In the genomic region with DNA sequence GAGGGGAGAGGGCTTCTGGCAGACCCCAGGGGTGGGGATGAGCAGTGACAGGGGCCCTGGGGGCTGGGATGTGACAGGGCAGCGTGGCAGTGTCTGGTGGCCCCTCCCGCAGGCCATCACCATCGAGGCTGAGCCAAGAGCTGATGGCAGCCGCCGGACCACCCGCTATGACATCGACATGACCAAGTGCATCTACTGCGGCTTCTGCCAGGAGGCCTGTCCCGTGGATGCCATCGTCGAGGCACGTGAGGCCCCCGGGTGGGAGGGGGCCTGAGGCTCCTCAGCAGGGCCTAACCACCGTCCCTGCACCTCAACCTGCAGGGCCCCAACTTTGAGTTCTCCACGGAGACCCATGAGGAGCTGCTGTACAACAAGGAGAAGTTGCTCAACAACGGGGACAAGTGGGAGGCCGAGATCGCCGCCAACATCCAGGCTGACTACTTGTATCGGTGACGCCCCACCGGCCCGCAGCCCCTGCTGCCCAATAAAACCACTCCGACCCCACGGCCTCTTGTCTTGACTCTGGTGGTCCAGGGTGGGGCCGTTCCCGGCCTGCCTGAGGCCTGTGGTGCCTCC, we compare ENCODE assay signal across 14 cellular contexts. TPM values are rescaled to one million over a fixed set of nuclear protein-coding genes. Genes with fewer than 3 reads are reported as not detected.
DNase-seq lines count a peak whose midpoint lies in the region; ATAC-seq and TF ChIP-seq lines count a peak whose summit lies in the region.
"Had no signal": no experiment of that assay in that cellular context is flagged by ENCODE, and none has a peak within 500 bp of the region (broad histone marks: within the 10 kb centered on the region; RNA-seq: fewer than 3 reads in every experiment).

No MANE protein-coding gene starts in this region.

- peak overlapping the region; percentile 34 to 92 for H3K27ac ChIP-seq in coronary artery
- H3K27ac ChIP-seq in vagina, result peak overlapping the region; percentile 96

- TF ChIP-seq POLR2A in vagina (IDR thresholded peaks at IDR 0.05), result no peak

- no peaks in the 10 kb centered on the region for H3K27me3 Mint-ChIP-seq in stimulated activated naive CD8-positive, alpha-beta T cell treated with anti-CD3 and anti-CD28 coated beads, Interleukin-15, Interleukin-2, amounts not matched to agents 100 ng/mL and 50 ng/mL, for 24 hours
- no peaks in the 10 kb centered on the region for H3K27me3 Mint-ChIP-seq in stimulated activated naive CD8-positive, alpha-beta T cell treated with anti-CD3 and anti-CD28 coated beads, Interleukin-15, amount 100 ng/mL, for 72 hours
- H3K27me3 Mint-ChIP-seq in natural killer cell treated with Interleukin-12 subunit alpha and Interleukin-12 subunit beta and Interleukin-15 and Interleukin-18, amount 100 ng/mL, for 72 hours, result no peaks in the 10 kb centered on the region

- TF ChIP-seq CTCF in coronary artery (IDR thresholded peaks at IDR 0.05), result no peak
- no peak for TF ChIP-seq CTCF in vagina (IDR thresholded peaks at IDR 0.05)

- H3K36me3 Mint-ChIP-seq in stimulated activated naive CD8-positive, alpha-beta T cell treated with anti-CD3 and anti-CD28 coated beads, Interleukin-15, Interleukin-2, amounts not matched to agents 100 ng/mL and 50 ng/mL, for 24 hours (ENCODE audit: low read depth), result peaks cover 4% of the 10 kb centered on the region
- no peaks in the 10 kb centered on the region for H3K36me3 Mint-ChIP-seq in natural killer cell treated with Interleukin-12 subunit alpha and Interleukin-12 subunit beta and Interleukin-15 and Interleukin-18, amount 100 ng/mL, for 72 hours

- no peak for DNase-seq in stimulated activated naive CD8-positive, alpha-beta T cell treated with anti-CD3 and anti-CD28 coated beads, Interleukin-15, amount 100 ng/mL, for 72 hours
- DNase-seq in coronary artery (ENCODE audit: low spot score) (no peak), vagina (ENCODE audit: extremely low spot score in 2 of 2) (no peak), left colon (no peak)
- no peak for DNase-seq in natural killer cell treated with Interleukin-12 subunit alpha and Interleukin-12 subunit beta and Interleukin-15 and Interleukin-18, amount 100 ng/mL, for 72 hours (ENCODE audit: low spot score)
- DNase-seq in activated CD4-positive, CD25-positive, alpha-beta regulatory T cell treated with anti-CD3 and anti-CD28 coated beads, Interleukin-2, amount 50 U/mL, for 72 hours, result no peak
- DNase-seq: Caco-2, IMR-90, NCI-H510A treated with DMSO at 0.1 percent for 48 hours, occipital lobe had no signal

- H3K4me1 ChIP-seq in vagina, result peaks cover 57% of the 10 kb centered on the region

- intact Hi-C loops in vagina (cut with DNase I), result no loop called here
- intact Hi-C loops in left colon (cut with DNase I, micrococcal nuclease), result no loop called here

- no peak overlapping the region for H3K4me3 Mint-ChIP-seq in stimulated activated naive CD8-positive, alpha-beta T cell treated with anti-CD3 and anti-CD28 coated beads, Interleukin-15, Interleukin-2, amounts not matched to agents 100 ng/mL and 50 ng/mL, for 24 hours
- no peak overlapping the region for H3K4me3 Mint-ChIP-seq in stimulated activated naive CD8-positive, alpha-beta T cell treated with anti-CD3 and anti-CD28 coated beads, Interleukin-15, amount 100 ng/mL, for 72 hours
- peak overlapping the region; percentile 83 for H3K4me3 Mint-ChIP-seq in natural killer cell treated with Interleukin-12 subunit alpha and Interleukin-12 subunit beta and Interleukin-15 and Interleukin-18, amount 100 ng/mL, for 72 hours
- H3K4me3 Mint-ChIP-seq: T-helper 1 cell treated with Interleukin-12 subunit alpha and Interleukin-12 subunit beta and Interleukin-4 antibody, amounts not matched to agents 30 μg/mL and 1 μg/mL, for 36 hours had no signal

- no peak for ATAC-seq in stimulated activated naive CD8-positive, alpha-beta T cell treated with anti-CD3 and anti-CD28 coated beads, Interleukin-15, amount 100 ng/mL, for 72 hours
- no peak for ATAC-seq in natural killer cell treated with Interleukin-12 subunit alpha and Interleukin-12 subunit beta and Interleukin-15 and Interleukin-18, amount 100 ng/mL, for 72 hours
- ATAC-seq in left colon, result no peak
- ATAC-seq in GM19324 (IDR thresholded peaks at IDR 0.05; ENCODE audit: low FRiP score, unreplicated experiment), result no peak

- H3K4me1 Mint-ChIP-seq in stimulated activated naive CD8-positive, alpha-beta T cell treated with anti-CD3 and anti-CD28 coated beads, Interleukin-15, Interleukin-2, amounts not matched to agents 100 ng/mL and 50 ng/mL, for 24 hours (ENCODE audit: low read depth), result peaks cover 19% of the 10 kb centered on the region
- H3K4me1 Mint-ChIP-seq in stimulated activated naive CD8-positive, alpha-beta T cell treated with anti-CD3 and anti-CD28 coated beads, Interleukin-15, amount 100 ng/mL, for 72 hours, result peaks cover 60% of the 10 kb centered on the region
- H3K4me1 Mint-ChIP-seq in natural killer cell treated with Interleukin-12 subunit alpha and Interleukin-12 subunit beta and Interleukin-15 and Interleukin-18, amount 100 ng/mL, for 72 hours (ENCODE audit: low read depth in 2 of 2), result peaks cover 26 to 33% of the 10 kb centered on the region in 2 donors

- H3K36me3 ChIP-seq in vagina, result peaks cover 0 to 17% of the 10 kb centered on the region in 2 donors

- H3K27ac Mint-ChIP-seq in stimulated activated naive CD8-positive, alpha-beta T cell treated with anti-CD3 and anti-CD28 coated beads, Interleukin-15, Interleukin-2, amounts not matched to agents 100 ng/mL and 50 ng/mL, for 24 hours, result peak overlapping the region; percentile 86
- peak overlapping the region in 1 of 2 donors; percentile 98 for H3K27ac Mint-ChIP-seq in stimulated activated naive CD8-positive, alpha-beta T cell treated with anti-CD3 and anti-CD28 coated beads, Interleukin-15, amount 100 ng/mL, for 72 hours
- peak overlapping the region; percentile 98 to 99 for H3K27ac Mint-ChIP-seq in natural killer cell treated with Interleukin-12 subunit alpha and Interleukin-12 subunit beta and Interleukin-15 and Interleukin-18, amount 100 ng/mL, for 72 hours

- H3K9me3 Mint-ChIP-seq in stimulated activated naive CD8-positive, alpha-beta T cell treated with anti-CD3 and anti-CD28 coated beads, Interleukin-15, Interleukin-2, amounts not matched to agents 100 ng/mL and 50 ng/mL, for 24 hours, result no peaks in the 10 kb centered on the region
- no peaks in the 10 kb centered on the region for H3K9me3 Mint-ChIP-seq in stimulated activated naive CD8-positive, alpha-beta T cell treated with anti-CD3 and anti-CD28 coated beads, Interleukin-15, amount 100 ng/mL, for 72 hours
- no peaks in the 10 kb centered on the region for H3K9me3 Mint-ChIP-seq in natural killer cell treated with Interleukin-12 subunit alpha and Interleukin-12 subunit beta and Interleukin-15 and Interleukin-18, amount 100 ng/mL, for 72 hours
- H3K9me3 Mint-ChIP-seq: activated T-helper 1 cell treated with anti-CD3 and anti-CD28 coated beads, Interleukin-12 subunit alpha, Interleukin-12 subunit beta, Interleukin-2, Interleukin-4 antibody, amounts not matched to agents 30 ng/mL and 10 ng/mL and 1 ng/mL, durations not matched to agents 14 hours and 24 hours and 36 hours; T-helper 1 cell treated with Interleukin-12 subunit alpha and Interleukin-12 subunit beta and Interleukin-4 antibody, amounts not matched to agents 30 μg/mL and 1 μg/mL, for 36 hours had no signal

- H3K9me3 ChIP-seq in vagina, result no peaks in the 10 kb centered on the region
- H3K9me3 ChIP-seq: Caco-2 had no signal

- no peaks in the 10 kb centered on the region for H3K27me3 ChIP-seq in vagina

- H3K4me3 ChIP-seq in coronary artery, result no peak overlapping the region
- no peak overlapping the region for H3K4me3 ChIP-seq in vagina

RNA-seq across cellular contexts. Expression of a gene that starts 2.6 kb away (rescaled TPM):
- 100 to 1,000 TPM; 354 to 380 TPM for total RNA-seq in natural killer cell treated with Interleukin-12 subunit alpha and Interleukin-12 subunit beta and Interleukin-15 and Interleukin-18, amount 100 ng/mL, for 72 hours
- 121 TPM for total RNA-seq in vagina
- total RNA-seq in left colon, result 100 to 1,000 TPM; 140 to 156 TPM

RNA-seq across cellular contexts. Expression of a gene that starts 5.7 kb away (rescaled TPM):
- total RNA-seq in natural killer cell treated with Interleukin-12 subunit alpha and Interleukin-12 subunit beta and Interleukin-15 and Interleukin-18, amount 100 ng/mL, for 72 hours, result 100 to 1,000 TPM; 124 to 143 TPM
- total RNA-seq in vagina, result 118 TPM
- 100 to 1,000 TPM; 135 to 157 TPM for total RNA-seq in left colon

RNA-seq across cellular contexts. Expression of a gene that starts 26.1 kb away (rescaled TPM):
- under 1 TPM; 0.25 to 0.98 TPM for total RNA-seq in natural killer cell treated with Interleukin-12 subunit alpha and Interleukin-12 subunit beta and Interleukin-15 and Interleukin-18, amount 100 ng/mL, for 72 hours
- 22.1 TPM for total RNA-seq in vagina
- total RNA-seq in left colon, result 10 to 100 TPM; 20.2 to 21.3 TPM
- total RNA-seq: activated T-helper 1 cell treated with anti-CD3 and anti-CD28 coated beads, Interleukin-12 subunit alpha, Interleukin-12 subunit beta, Interleukin-2, Interleukin-4 antibody, amounts not matched to agents 30 ng/mL and 10 ng/mL and 1 ng/mL, durations not matched to agents 14 hours and 24 hours and 36 hours had no signal

RNA-seq across cellular contexts. Expression of a gene that starts 32.3 kb away (rescaled TPM):
- 10 to 100 TPM; 13.5 to 13.6 TPM for total RNA-seq in natural killer cell treated with Interleukin-12 subunit alpha and Interleukin-12 subunit beta and Interleukin-15 and Interleukin-18, amount 100 ng/mL, for 72 hours
- total RNA-seq in vagina (30.4 TPM), left colon (10 to 100 TPM; 51.9 to 52.8 TPM)

Comparison
In these comparisons a context has a peak if more than half of its experiments do, and no peak if none do; other contexts are left out.
1. RNA of a gene that starts 26.1 kb away (total RNA-seq): 22.1 TPM in vagina (single experiment) and 20.2 to 21.3 TPM in left colon; 0.25 to 0.98 TPM in natural killer cell treated with Interleukin-12 subunit alpha and Interleukin-12 subunit beta and Interleukin-15 and Interleukin-18, amount 100 ng/mL, for 72 hours; every median in the first group is over 10 times any median in the second.